In the genomic region with DNA sequence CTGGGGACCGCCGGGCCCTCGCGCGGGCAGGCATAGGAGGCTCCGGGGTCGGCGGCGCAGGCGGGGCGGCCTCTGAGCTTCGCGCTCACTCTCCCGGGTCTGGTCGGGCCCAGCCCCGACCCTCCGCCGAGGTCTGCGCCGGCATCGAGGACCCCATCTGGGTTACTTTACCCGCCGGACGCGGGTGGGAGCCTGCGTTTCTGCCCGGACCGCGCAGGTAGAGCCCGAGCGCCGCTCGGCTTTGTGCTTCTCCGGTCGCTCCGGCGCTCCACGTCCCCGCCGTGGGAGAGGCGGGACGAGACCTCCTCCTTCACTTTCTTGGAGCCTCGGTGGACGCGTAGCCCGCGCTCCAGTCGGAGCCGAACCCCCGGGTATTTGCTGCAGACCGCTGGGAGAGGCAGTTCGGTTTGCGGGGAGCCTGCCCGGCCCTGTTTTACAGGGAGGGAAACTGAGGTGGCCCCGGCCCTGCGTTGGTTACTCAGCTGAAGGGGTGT, we compare ENCODE assay signal across 8 cellular contexts.
A peak's percentile ranks its signal among the peaks of the same experiment; 100 is the strongest.
DNase-seq lines count a peak whose midpoint lies in the region; ATAC-seq, FAIRE-seq and TF ChIP-seq lines count a peak whose summit lies in the region.

No MANE protein-coding gene starts in this region.

- FAIRE-seq in GM12878 (lab: Jason Lieb, UNC) = no peak

- no peak for TF ChIP-seq RAD21 in GM12878 (IDR thresholded peaks at IDR 0.05; ENCODE audit: insufficient read depth, low read depth, low read length)

- no peaks in the 10 kb centered on the region for H3K9me3 ChIP-seq in GM12878 (replicated peaks; ENCODE audit: control insufficient read depth, insufficient read depth, low read length)

- H4K20me1 ChIP-seq in GM12878 (ENCODE audit: control insufficient read depth, insufficient read depth) = no peaks in the 10 kb centered on the region

- H3K9ac ChIP-seq in GM12878 (ENCODE audit: control insufficient read depth, insufficient read depth, low read length) = peak overlapping the region; percentile 66

- H3K79me2 ChIP-seq in GM12878 (ENCODE audit: control insufficient read depth, insufficient read depth, low read length) = peaks cover 37% of the 10 kb centered on the region

- CTCF ChIA-PET in GM12878 (lab: Yijun Ruan, JAX) = interaction anchor here (0.7 to 5.4 kb wide), 6 partner anchors 10 to 413 kb away, joined by 3 to 55 read pairs (median 6); no protein-coding TSS in a partner anchor

- H3K4me1 Mint-ChIP-seq in activated CD4-positive, alpha-beta T cell treated with anti-CD3 and anti-CD28 coated beads, Interleukin-2, amount 10 ng/mL, durations not matched to agents 24 days and 14 days = peaks cover 25% of the 10 kb centered on the region
- peaks cover 7% of the 10 kb centered on the region for H3K4me1 Mint-ChIP-seq in type B pancreatic cell (ENCODE audit: unreplicated experiment)

- H3K4me3 ChIP-seq in GM12878 (peak overlapping the region; percentile 66), lower leg skin (ENCODE audit: low read depth, poor library complexity, severe bottlenecking) (peak overlapping the region; percentile 21)

- TF ChIP-seq CTCF in GM12878 (IDR thresholded peaks at IDR 0.05 in 2 of 3, conservative IDR thresholded peaks at IDR 0.05 in 1 of 3; ENCODE audit: control insufficient read depth in 2 of 3, extremely low read depth in 1 of 3, insufficient read depth in 1 of 3, low read depth in 3 of 3, low read length in 3 of 3) (no peak), lower leg skin (IDR thresholded peaks at IDR 0.05) (no peak), type B pancreatic cell (conservative IDR thresholded peaks at IDR 0.05) (no peak)

- H2AFZ ChIP-seq in GM12878 (ENCODE audit: control insufficient read depth, low read depth, low read length) = peak overlapping the region; percentile 31; the same call in 1 of the 2 replicates

- WGBS in GM12878 (ENCODE audit: insufficient coverage, insufficient replicate concordance, low lambda C conversion rate, missing lambda C conversion rate) = under 1% methylated on average over 53 of the region's 56 CpGs
- WGBS in lower leg skin, 2 donors = 3 to 14% methylated on average over 17 to 27 of the region's 56 CpGs

- peaks cover 37% of the 10 kb centered on the region for H3K4me1 ChIP-seq in GM12878 (ENCODE audit: control insufficient read depth, insufficient read depth, low read length)

- ATAC-seq in GM12878 (no peak), GM18870 (IDR thresholded peaks at IDR 0.05; ENCODE audit: unreplicated experiment) (no peak)

- H3K36me3 Mint-ChIP-seq in activated CD4-positive, alpha-beta T cell treated with anti-CD3 and anti-CD28 coated beads, Interleukin-2, amount 10 ng/mL, durations not matched to agents 24 days and 14 days (ENCODE audit: low read depth) = peaks cover 3% of the 10 kb centered on the region
- H3K36me3 Mint-ChIP-seq in type B pancreatic cell = peaks cover 4% of the 10 kb centered on the region

- RAD21 ChIA-PET in GM12878 (lab: Charles Lee; ENCODE audit: unreplicated experiment) = interaction anchor here (1.7 to 6.3 kb wide), 3 partner anchors 51 to 412 kb away, joined by 6 to 55 read pairs (median 33); no protein-coding TSS in a partner anchor

- no peak for DNase-seq in activated CD4-positive, alpha-beta T cell treated with anti-CD3 and anti-CD28 coated beads, Interleukin-2, amount 10 ng/mL, durations not matched to agents 24 days and 14 days
- no peak for DNase-seq in activated CD4-positive, alpha-beta T cell treated with anti-CD3 and anti-CD28 coated beads, Interleukin-2, amount 50 U/mL, for 4 hours
- DNase-seq in GM12878 (ENCODE audit: low read depth, low spot score) (no peak), lower leg skin (ENCODE audit: low spot score in 2 of 2) (peak in 1 of 2 donors; percentile 84), type B pancreatic cell (ENCODE audit: extremely low spot score, unreplicated experiment) (no peak), hippocampal formation (lab: John Stamatoyannopoulos, UW) (no peak), GM19238 (ENCODE audit: insufficient read length, low spot score) (no peak)

- no peaks in the 10 kb centered on the region for H3K36me3 ChIP-seq in GM12878 (ENCODE audit: control insufficient read depth in 2 of 2, insufficient read depth in 2 of 2, low read length in 1 of 2)

- H3K27ac ChIP-seq in GM12878 (ENCODE audit: control insufficient read depth, insufficient read depth) = peak overlapping the region; percentile 37

- SMC1A ChIA-PET in GM12878 (lab: Charles Lee; ENCODE audit: uncharacterized antibody, unreplicated experiment) = interaction anchor here (0.7 to 5.6 kb wide), 5 partner anchors 14 to 414 kb away, joined by 3 to 56 read pairs (median 14); no protein-coding TSS in a partner anchor

- H3K4me3 Mint-ChIP-seq in activated CD4-positive, alpha-beta T cell treated with anti-CD3 and anti-CD28 coated beads, Interleukin-2, amount 10 ng/mL, durations not matched to agents 24 days and 14 days = peak overlapping the region; percentile 25
- H3K4me3 Mint-ChIP-seq in type B pancreatic cell = peak overlapping the region; percentile 84

- peaks cover 68% of the 10 kb centered on the region for H3K27me3 Mint-ChIP-seq in activated CD4-positive, alpha-beta T cell treated with anti-CD3 and anti-CD28 coated beads, Interleukin-2, amount 10 ng/mL, durations not matched to agents 24 days and 14 days
- peaks cover 67% of the 10 kb centered on the region for H3K27me3 Mint-ChIP-seq in type B pancreatic cell

- no peaks in the 10 kb centered on the region for H3K9me3 Mint-ChIP-seq in activated CD4-positive, alpha-beta T cell treated with anti-CD3 and anti-CD28 coated beads, Interleukin-2, amount 10 ng/mL, durations not matched to agents 24 days and 14 days
- no peaks in the 10 kb centered on the region for H3K9me3 Mint-ChIP-seq in type B pancreatic cell

- intact Hi-C loops in activated CD4-positive, alpha-beta T cell treated with anti-CD3 and anti-CD28 coated beads, Interleukin-2, amount 10 ng/mL, durations not matched to agents 24 days and 14 days (cut with micrococcal nuclease) = loop anchor here (5.0 kb wide), 3 partner anchors 51 to 414 kb away; no protein-coding TSS in a partner anchor
- intact Hi-C loops in GM12878 (cut with micrococcal nuclease; ENCODE audit: unreplicated experiment) (loop anchor here (5.0 kb wide), 2 partner anchors 109 to 414 kb away; no protein-coding TSS in a partner anchor), lower leg skin (cut with DNase I; ENCODE audit: low total_unique reads) (no loop called here)

- no TSS peak for BruUV-seq in GM12878 (replicated peaks; lab: Mats Ljungman, UMichigan)

- no peak for TF ChIP-seq EP300 in GM12878 (IDR thresholded peaks at IDR 0.05; ENCODE audit: borderline replicate concordance in 1 of 2, control insufficient read depth in 1 of 2, low read depth in 2 of 2, low read length in 2 of 2)

- peaks cover 0 to 5% of the 10 kb centered on the region in 2 experiments; a peak in 1 of 4 replicates for H3K27me3 ChIP-seq in GM12878 (replicated peaks in 1 of 2; ENCODE audit: control insufficient read depth in 2 of 2, insufficient read depth in 2 of 2, low read length in 1 of 2)

- in situ Hi-C loops in GM12878 (cut with MboI) = no loop called here

- POLR2A ChIA-PET in GM12878 (lab: Charles Lee) = interaction anchor here (4.7 kb wide), 1 partner anchor 23 kb away, joined by 43 read pairs; no protein-coding TSS in a partner anchor

- H3K4me2 ChIP-seq in GM12878 (ENCODE audit: control insufficient read depth, insufficient read depth) = peak overlapping the region; percentile 100

- no peak for TF ChIP-seq POLR2A in GM12878 (IDR thresholded peaks at IDR 0.05; ENCODE audit: low read depth, low read length)
- no peak for TF ChIP-seq POLR2A in lower leg skin (IDR thresholded peaks at IDR 0.05)

- no peak overlapping the region for H3K27ac Mint-ChIP-seq in activated CD4-positive, alpha-beta T cell treated with anti-CD3 and anti-CD28 coated beads, Interleukin-2, amount 10 ng/mL, durations not matched to agents 24 days and 14 days
- H3K27ac Mint-ChIP-seq in type B pancreatic cell = peak overlapping the region; percentile 34

TF ChIP-seq in GM12878, 131 proteins besides CTCF, POLR2A, EP300 and RAD21:
- TF ChIP-seq SMAD5 (IDR thresholded peaks at IDR 0.05; ENCODE audit: low read depth) (no peak), PAX5 (IDR thresholded peaks at IDR 0.05; ENCODE audit: borderline replicate concordance, low read depth, low read length) (no peak)
- TF ChIP-seq, protein P1, sequence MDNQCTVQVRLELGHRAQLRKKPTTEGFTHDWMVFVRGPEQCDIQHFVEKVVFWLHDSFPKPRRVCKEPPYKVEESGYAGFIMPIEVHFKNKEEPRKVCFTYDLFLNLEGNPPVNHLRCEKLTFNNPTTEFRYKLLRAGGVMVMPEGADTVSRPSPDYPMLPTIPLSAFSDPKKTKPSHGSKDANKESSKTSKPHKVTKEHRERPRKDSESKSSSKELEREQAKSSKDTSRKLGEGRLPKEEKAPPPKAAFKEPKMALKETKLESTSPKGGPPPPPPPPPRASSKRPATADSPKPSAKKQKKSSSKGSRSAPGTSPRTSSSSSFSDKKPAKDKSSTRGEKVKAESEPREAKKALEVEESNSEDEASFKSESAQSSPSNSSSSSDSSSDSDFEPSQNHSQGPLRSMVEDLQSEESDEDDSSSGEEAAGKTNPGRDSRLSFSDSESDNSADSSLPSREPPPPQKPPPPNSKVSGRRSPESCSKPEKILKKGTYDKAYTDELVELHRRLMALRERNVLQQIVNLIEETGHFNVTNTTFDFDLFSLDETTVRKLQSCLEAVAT (IDR thresholded peaks at IDR 0.05) = no peak
